Comparison of ENCODE assay signal across 10 cellular contexts in the genomic region with DNA sequence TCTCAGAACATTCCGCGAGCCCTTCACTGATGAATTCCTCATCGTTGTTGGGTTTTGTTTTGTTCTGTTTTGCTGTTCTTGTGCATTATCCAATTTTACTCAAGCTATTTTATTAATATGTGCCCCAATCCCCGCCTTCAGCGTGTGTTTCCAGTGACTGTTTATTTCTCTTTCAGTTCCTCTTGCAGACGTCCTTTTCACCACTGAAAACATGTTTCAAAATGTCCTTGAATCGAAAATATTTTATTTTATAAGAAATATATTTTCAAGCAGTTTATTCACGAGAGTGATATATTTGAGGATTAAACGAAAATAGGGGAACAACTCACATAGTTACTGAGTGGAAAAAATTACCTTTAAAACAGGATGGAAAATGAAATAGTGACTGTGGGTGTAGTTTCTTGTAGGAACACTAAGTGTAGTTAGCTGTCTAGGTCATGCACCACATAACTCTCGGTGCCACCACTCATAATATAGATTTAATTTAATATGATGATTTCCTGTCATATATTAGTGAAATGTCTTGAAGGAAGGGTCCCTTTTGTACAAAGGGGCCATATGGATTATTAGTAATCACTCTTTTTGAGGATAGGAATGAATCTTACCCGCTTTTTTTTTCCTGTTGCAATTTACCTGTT. TPM values are rescaled to one million over a fixed set of nuclear protein-coding genes. Genes with fewer than 3 reads are reported as not detected.
DNase-seq lines count a peak whose midpoint lies in the region; ATAC-seq, FAIRE-seq and TF ChIP-seq lines count a peak whose summit lies in the region.
"Had no signal": no experiment of that assay in that cellular context is flagged by ENCODE, and none has a peak within 500 bp of the region (broad histone marks: within the 10 kb centered on the region; RNA-seq: fewer than 3 reads in every experiment).

No MANE protein-coding gene starts in this region.

- peak overlapping the region; percentile 64 for H3K4me2 ChIP-seq in SU-DHL-6 (ENCODE audit: low read depth, low read length, poor library complexity, severe bottlenecking)

- POLR2A ChIA-PET in GM10248 (lab: Yijun Ruan, JAX): interaction anchor here (0.5 kb wide), 1 partner anchor 10 kb away, joined by 3 read pairs; no protein-coding TSS in a partner anchor

- H3K27ac ChIP-seq in SU-DHL-6 (ENCODE audit: low read depth, low read length) (no peak overlapping the region), kidney (ENCODE audit: low read depth in 2 of 2, low read length in 2 of 2) (no peak overlapping the region)

- H3K36me3 ChIP-seq in SU-DHL-6 (ENCODE audit: low read length) (no peaks in the 10 kb centered on the region), kidney (ENCODE audit: control insufficient read depth in 1 of 2, insufficient read depth in 2 of 2, low read length in 2 of 2) (no peaks in the 10 kb centered on the region)
- H3K36me3 ChIP-seq: HAP-1 had no signal

- H2AFZ ChIP-seq in SU-DHL-6 (ENCODE audit: low read depth, low read length, severe bottlenecking): peak overlapping the region; percentile 44

- FAIRE-seq in kidney (lab: Jason Lieb, UNC): no peak

- DNase-seq in GM10248 (ENCODE audit: extremely low spot score) (peak; percentile 35), kidney (no peak), GM03348 (ENCODE audit: low spot score) (no peak), mucosa of gallbladder (ENCODE audit: low spot score) (no peak)
- DNase-seq: NCI-H2171 treated with DMSO at 0.1 percent for 48 hours had no signal

- intact Hi-C loops in kidney (cut with DNase I): no loop called here

- H3K9me2 ChIP-seq in SU-DHL-6 (replicated peaks; ENCODE audit: insufficient read depth, low read length): no peaks in the 10 kb centered on the region

- no peaks in the 10 kb centered on the region for H3K79me2 ChIP-seq in SU-DHL-6 (ENCODE audit: insufficient read depth, low read length)

- no peaks in the 10 kb centered on the region for H3F3A ChIP-seq in SU-DHL-6 (ENCODE audit: insufficient read depth)

- TF ChIP-seq CTCF in GM10248 (IDR thresholded peaks at IDR 0.05; ENCODE audit: control extremely low read depth, extremely low read depth, low read depth, missing control alignments) (no peak), SU-DHL-6 (IDR thresholded peaks at IDR 0.05; ENCODE audit: insufficient read depth, low read length, poor library complexity, severe bottlenecking) (no peak), kidney (IDR thresholded peaks at IDR 0.05; ENCODE audit: borderline replicate concordance, extremely low read depth, insufficient read depth) (no peak)

- ATAC-seq in GM19468 (IDR thresholded peaks at IDR 0.05; ENCODE audit: extremely low read depth, unreplicated experiment) (peak; percentile 88), HG03066 (IDR thresholded peaks at IDR 0.05; ENCODE audit: low read depth, unreplicated experiment) (peak; percentile 87), SK-N-SH treated with all-trans-retinoic acid at 6 μM for 48 hours (no peak)

- H3K4me3 ChIP-seq in SU-DHL-6 (ENCODE audit: insufficient read depth, low read length, poor library complexity, severe bottlenecking) (no peak overlapping the region), kidney (ENCODE audit: low read length in 2 of 2) (no peak overlapping the region)
- H3K4me3 ChIP-seq: HAP-1 had no signal

- H3K9me3 ChIP-seq in SU-DHL-6 (ENCODE audit: insufficient read depth, low read length) (no peaks in the 10 kb centered on the region), kidney (ENCODE audit: control insufficient read depth in 1 of 2, low read length in 2 of 2) (no peaks in the 10 kb centered on the region)
- H3K9me3 ChIP-seq: HAP-1 had no signal

- peak overlapping the region; percentile 14; the same call in 1 of the 2 replicates for H3K9ac ChIP-seq in SU-DHL-6 (ENCODE audit: low read length)
- H3K9ac ChIP-seq in kidney (ENCODE audit: low read length in 2 of 2): no peak overlapping the region

- H3K27me3 ChIP-seq in SU-DHL-6 (ENCODE audit: low read length): no peaks in the 10 kb centered on the region

- H3K4me1 ChIP-seq in kidney (ENCODE audit: control insufficient read depth in 1 of 2, insufficient read depth in 1 of 2, low read depth in 1 of 2, low read length in 2 of 2): peaks cover 0 to 3% of the 10 kb centered on the region in 2 donors
- H3K4me1 ChIP-seq: HAP-1 had no signal

- CTCF ChIA-PET in GM10248 (lab: Yijun Ruan, JAX): interaction anchor here (1.4 to 2.6 kb wide), 3 partner anchors 11 to 412 kb away, joined by 3 to 7 read pairs (median 5); no protein-coding TSS in a partner anchor

- no peaks in the 10 kb centered on the region for H4K20me1 ChIP-seq in SU-DHL-6 (ENCODE audit: low read depth, low read length)

TF ChIP-seq in SK-N-SH treated with all-trans-retinoic acid at 6 μM for 48 hours, 23 proteins besides CTCF, POLR2A, EP300 and RAD21:
- TF ChIP-seq ZC3H10 (CRISPR knock-in tag; IDR thresholded peaks at IDR 0.05) (no peak), ISL1 (CRISPR knock-in tag; IDR thresholded peaks at IDR 0.05) (no peak), ARNTL (CRISPR knock-in tag; IDR thresholded peaks at IDR 0.05; ENCODE audit: borderline replicate concordance, low read depth) (no peak), TCF4 (CRISPR knock-in tag; IDR thresholded peaks at IDR 0.05; ENCODE audit: borderline replicate concordance) (no peak), OSR1 (CRISPR knock-in tag; IDR thresholded peaks at IDR 0.05) (no peak), GLIS3 (CRISPR knock-in tag; IDR thresholded peaks at IDR 0.05) (no peak), SNAI2 (CRISPR knock-in tag; IDR thresholded peaks at IDR 0.05) (no peak), RARB (CRISPR knock-in tag; IDR thresholded peaks at IDR 0.05) (no peak), ZFP30 (CRISPR knock-in tag; IDR thresholded peaks at IDR 0.05) (no peak), ESRRG (CRISPR knock-in tag; IDR thresholded peaks at IDR 0.05) (no peak), ZNF8 (CRISPR knock-in tag; IDR thresholded peaks at IDR 0.05) (no peak)
- TF ChIP-seq, protein P1, sequence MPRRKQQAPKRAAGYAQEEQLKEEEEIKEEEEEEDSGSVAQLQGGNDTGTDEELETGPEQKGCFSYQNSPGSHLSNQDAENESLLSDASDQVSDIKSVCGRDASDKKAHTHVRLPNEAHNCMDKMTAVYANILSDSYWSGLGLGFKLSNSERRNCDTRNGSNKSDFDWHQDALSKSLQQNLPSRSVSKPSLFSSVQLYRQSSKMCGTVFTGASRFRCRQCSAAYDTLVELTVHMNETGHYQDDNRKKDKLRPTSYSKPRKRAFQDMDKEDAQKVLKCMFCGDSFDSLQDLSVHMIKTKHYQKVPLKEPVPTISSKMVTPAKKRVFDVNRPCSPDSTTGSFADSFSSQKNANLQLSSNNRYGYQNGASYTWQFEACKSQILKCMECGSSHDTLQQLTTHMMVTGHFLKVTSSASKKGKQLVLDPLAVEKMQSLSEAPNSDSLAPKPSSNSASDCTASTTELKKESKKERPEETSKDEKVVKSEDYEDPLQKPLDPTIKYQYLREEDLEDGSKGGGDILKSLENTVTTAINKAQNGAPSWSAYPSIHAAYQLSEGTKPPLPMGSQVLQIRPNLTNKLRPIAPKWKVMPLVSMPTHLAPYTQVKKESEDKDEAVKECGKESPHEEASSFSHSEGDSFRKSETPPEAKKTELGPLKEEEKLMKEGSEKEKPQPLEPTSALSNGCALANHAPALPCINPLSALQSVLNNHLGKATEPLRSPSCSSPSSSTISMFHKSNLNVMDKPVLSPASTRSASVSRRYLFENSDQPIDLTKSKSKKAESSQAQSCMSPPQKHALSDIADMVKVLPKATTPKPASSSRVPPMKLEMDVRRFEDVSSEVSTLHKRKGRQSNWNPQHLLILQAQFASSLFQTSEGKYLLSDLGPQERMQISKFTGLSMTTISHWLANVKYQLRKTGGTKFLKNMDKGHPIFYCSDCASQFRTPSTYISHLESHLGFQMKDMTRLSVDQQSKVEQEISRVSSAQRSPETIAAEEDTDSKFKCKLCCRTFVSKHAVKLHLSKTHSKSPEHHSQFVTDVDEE (CRISPR knock-in tag; IDR thresholded peaks at IDR 0.05): no peak
- TF ChIP-seq, protein P2, sequence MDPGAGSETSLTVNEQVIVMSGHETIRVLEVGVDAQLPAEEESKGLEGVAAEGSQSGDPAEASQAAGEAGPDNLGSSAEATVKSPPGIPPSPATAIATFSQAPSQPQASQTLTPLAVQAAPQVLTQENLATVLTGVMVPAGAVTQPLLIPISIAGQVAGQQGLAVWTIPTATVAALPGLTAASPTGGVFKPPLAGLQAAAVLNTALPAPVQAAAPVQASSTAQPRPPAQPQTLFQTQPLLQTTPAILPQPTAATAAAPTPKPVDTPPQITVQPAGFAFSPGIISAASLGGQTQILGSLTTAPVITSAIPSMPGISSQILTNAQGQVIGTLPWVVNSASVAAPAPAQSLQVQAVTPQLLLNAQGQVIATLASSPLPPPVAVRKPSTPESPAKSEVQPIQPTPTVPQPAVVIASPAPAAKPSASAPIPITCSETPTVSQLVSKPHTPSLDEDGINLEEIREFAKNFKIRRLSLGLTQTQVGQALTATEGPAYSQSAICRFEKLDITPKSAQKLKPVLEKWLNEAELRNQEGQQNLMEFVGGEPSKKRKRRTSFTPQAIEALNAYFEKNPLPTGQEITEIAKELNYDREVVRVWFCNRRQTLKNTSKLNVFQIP (CRISPR knock-in tag; IDR thresholded peaks at IDR 0.05; ENCODE audit: borderline replicate concordance, low read depth): no peak

RNA-seq across cellular contexts. Expression of a gene that starts 45.3 kb away (rescaled TPM):
- total RNA-seq in kidney (69.8 TPM), mucosa of gallbladder (47.2 TPM)
- 161 TPM for polyA plus RNA-seq in kidney (ENCODE audit: insufficient read depth, low read depth, low replicate concordance)
